In the genomic region with DNA sequence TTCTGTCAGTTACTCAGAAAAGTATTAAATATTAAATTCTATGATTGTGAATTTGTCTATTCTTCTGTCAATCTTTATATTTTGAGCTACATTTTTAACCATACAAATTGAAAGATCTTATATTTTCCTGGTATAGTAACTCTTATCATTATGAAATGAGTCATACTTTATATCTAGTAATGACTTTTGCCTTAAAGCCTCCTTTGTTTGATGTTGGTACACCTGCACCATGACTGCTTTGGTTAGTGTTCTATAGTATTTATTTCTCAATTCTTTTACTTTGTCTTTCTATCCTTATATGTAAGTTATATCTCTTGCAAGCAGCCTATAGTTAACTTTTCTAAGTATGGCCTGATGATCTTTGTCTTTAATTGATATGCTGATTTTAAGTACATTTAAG, we compare ENCODE assay signal across 1 cellular context.
TF ChIP-seq lines count a peak whose summit lies in the region.

No MANE protein-coding gene starts in this region.

TF ChIP-seq in K562, 482 proteins besides CTCF, POLR2A, EP300 and RAD21:
- TF ChIP-seq, protein P1, sequence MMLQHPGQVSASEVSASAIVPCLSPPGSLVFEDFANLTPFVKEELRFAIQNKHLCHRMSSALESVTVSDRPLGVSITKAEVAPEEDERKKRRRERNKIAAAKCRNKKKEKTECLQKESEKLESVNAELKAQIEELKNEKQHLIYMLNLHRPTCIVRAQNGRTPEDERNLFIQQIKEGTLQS (IDR thresholded peaks at IDR 0.05) = peak; percentile 50
- TF ChIP-seq, protein P1 (CRISPR knock-in tag; conservative IDR thresholded peaks at IDR 0.05) = no peak
- no peak for TF ChIP-seq PHF8 (IDR thresholded peaks at IDR 0.05; ENCODE audit: borderline replicate concordance, low read length)
